In genomic region chr6:159751448-159751847, GRCh38 we compare ENCODE assay signal across 30 cellular contexts. TPM values are rescaled to one million over a fixed set of nuclear protein-coding genes. Genes with fewer than 3 reads are reported as not detected.
"Had no signal": no experiment of that assay in that cellular context is flagged by ENCODE, and none has a peak within 500 bp of the region (broad histone marks: within the 10 kb centered on the region; RNA-seq: fewer than 3 reads in every experiment).

No MANE protein-coding gene starts in this region.

- H3K4me1 ChIP-seq: foreskin keratinocyte, upper lobe of right lung had no signal

- FAIRE-seq: astrocyte had no signal

- DNase-seq: activated CD4-positive, alpha-beta T cell treated with anti-CD3 and anti-CD28 coated beads for 48 hours; activated CD4-positive, alpha-beta T cell treated with anti-CD3 and anti-CD28 coated beads, Interleukin-2, amount 50 U/mL, for 48 hours; activated CD8-positive, alpha-beta memory T cell treated with anti-CD3 and anti-CD28 coated beads, Interleukin-2, amount 50 U/mL, for 48 hours; activated effector memory CD4-positive, alpha-beta T cell treated with Interleukin-2 at 50 U/mL for 16 hours; activated naive CD4-positive, alpha-beta T cell treated with Interleukin-2 at 50 U/mL for 16 hours; brain microvascular endothelial cell; caudate nucleus; foreskin keratinocyte; heart right ventricle; naive B cell; ovary; stimulated activated CD4-positive, alpha-beta T cell treated with anti-CD3 and anti-CD28 coated beads, Interleukin-12 subunit alpha, Interleukin-12 subunit beta, amount 100 ng/mL, for 4 hours; stimulated activated CD4-positive, alpha-beta T cell treated with anti-CD3 and anti-CD28 coated beads, Interleukin-4, amount 100 ng/mL, for 1 hour; stomach; T-cell; thyroid gland; upper lobe of right lung had no signal

- H3K27me3 ChIP-seq: brain microvascular endothelial cell, esophagus muscularis mucosa, foreskin keratinocyte, heart right ventricle, ovary, stomach, thyroid gland, upper lobe of right lung had no signal

- H3K27ac Mint-ChIP-seq: activated naive CD8-positive, alpha-beta T cell; dendritic cell treated with granulocyte-macrophage colony-stimulating factor and Interleukin-4, amounts not matched to agents 40 ng/mL and 50 ng/mL, for 4 days; mesothelial cell of epicardium; progenitor cell of endocrine pancreas; T-cell; T-helper 2 cell treated with Interferon-gamma antibody and Interleukin-4, amounts not matched to agents 5 μg/mL and 100 μg/mL, for 36 hours had no signal

- H3K4me3 ChIP-seq: esophagus muscularis mucosa, heart right ventricle, ovary, skin epidermis, stomach, thyroid gland, upper lobe of right lung had no signal

- H3K4me1 Mint-ChIP-seq: mesothelial cell of epicardium, naive B cell had no signal

- H3K4me3 Mint-ChIP-seq: activated naive CD8-positive, alpha-beta T cell; dendritic cell treated with granulocyte-macrophage colony-stimulating factor and Interleukin-4, amounts not matched to agents 40 ng/mL and 50 ng/mL, for 4 days; mesothelial cell of epicardium; naive B cell; T-cell; T-helper 2 cell treated with Interferon-gamma antibody and Interleukin-4, amounts not matched to agents 5 μg/mL and 100 μg/mL, for 36 hours had no signal

- H3K27ac ChIP-seq: brain microvascular endothelial cell, esophagus muscularis mucosa, foreskin keratinocyte, heart right ventricle, ovary, skin epidermis, stomach, thyroid gland, upper lobe of right lung had no signal

- H3K27me3 Mint-ChIP-seq: activated naive CD8-positive, alpha-beta T cell; dendritic cell treated with granulocyte-macrophage colony-stimulating factor and Interleukin-4, amounts not matched to agents 40 ng/mL and 50 ng/mL, for 4 days; naive B cell; progenitor cell of endocrine pancreas; T-cell had no signal

- H3K36me3 ChIP-seq: ovary had no signal

- ATAC-seq: foreskin keratinocyte, heart right ventricle, sciatic nerve, T-cell, upper lobe of right lung had no signal

- H3K9me3 ChIP-seq: esophagus muscularis mucosa, heart right ventricle, ovary, stomach, thyroid gland, upper lobe of right lung had no signal

- H3K9me3 Mint-ChIP-seq: dendritic cell treated with granulocyte-macrophage colony-stimulating factor and Interleukin-4, amounts not matched to agents 40 ng/mL and 50 ng/mL, for 4 days; mesothelial cell of epicardium; naive B cell; T-cell; T-helper 2 cell treated with Interferon-gamma antibody and Interleukin-4, amounts not matched to agents 5 μg/mL and 100 μg/mL, for 36 hours had no signal

RNA-seq across cellular contexts. Expression of gene PNLDC1, which starts 48.6 kb away (rescaled TPM):
- total RNA-seq: glomerular endothelial cell, kidney epithelial cell, progenitor cell of endocrine pancreas, renal cortical epithelial cell, sciatic nerve had no signal
- polyA plus RNA-seq: neural cell had no signal
